In genomic region chr17:49595980-49596379, GRCh38 we compare ENCODE assay signal across 13 cellular contexts. TPM values are rescaled to one million over a fixed set of nuclear protein-coding genes. Genes with fewer than 3 reads are reported as not detected.
A peak's percentile ranks its signal among the peaks of the same experiment; 100 is the strongest.
DNase-seq lines count a peak whose midpoint lies in the region; ATAC-seq and TF ChIP-seq lines count a peak whose summit lies in the region.
"Had no signal": no experiment of that assay in that cellular context is flagged by ENCODE, and none has a peak within 500 bp of the region (broad histone marks: within the 10 kb centered on the region; RNA-seq: fewer than 3 reads in every experiment).

No MANE protein-coding gene starts in this region.

- H3F3A ChIP-seq in Loucy (ENCODE audit: low read depth), result peaks cover 8% of the 10 kb centered on the region; the same call in 1 of the 2 replicates

- H3K27me3 ChIP-seq in left ventricle myocardium inferior (ENCODE audit: low read depth) (no peaks in the 10 kb centered on the region), Loucy (ENCODE audit: insufficient read depth, low read length, poor library complexity, severe bottlenecking) (no peaks in the 10 kb centered on the region), testis (no peaks in the 10 kb centered on the region)
- H3K27me3 ChIP-seq: BLaER1 treated with 17β-estradiol and CSF1 and Interleukin-3, amounts not matched to agents 10 nM and 100 nM had no signal

- H4K20me1 ChIP-seq in Loucy (ENCODE audit: insufficient read depth, low read length, poor library complexity, severe bottlenecking), result no peaks in the 10 kb centered on the region

- no peak for ATAC-seq in Right ventricle myocardium inferior
- ATAC-seq in GM21447 (IDR thresholded peaks at IDR 0.05; ENCODE audit: unreplicated experiment), result no peak

- H3K4me2 ChIP-seq in Loucy (ENCODE audit: low read depth, low read length, poor library complexity, severe bottlenecking), result peak overlapping the region; percentile 51
- H3K4me2 ChIP-seq: BLaER1 treated with 17β-estradiol and CSF1 and Interleukin-3, amounts not matched to agents 10 nM and 100 nM had no signal

- H2AFZ ChIP-seq in Loucy (ENCODE audit: low read length), result no peak overlapping the region

- H3K27ac ChIP-seq in left ventricle myocardium inferior (replicated peaks), result peak overlapping the region; percentile 27
- H3K27ac ChIP-seq in testis, result no peak overlapping the region
- H3K27ac ChIP-seq in coronary artery, result no peak overlapping the region
- H3K27ac ChIP-seq: BLaER1 treated with 17β-estradiol and CSF1 and Interleukin-3, amounts not matched to agents 10 nM and 100 nM had no signal

- no peaks in the 10 kb centered on the region for H3K9me2 ChIP-seq in Loucy (replicated peaks; ENCODE audit: low read depth, low read length)

- H3K36me3 ChIP-seq in left ventricle myocardium inferior (peaks cover 86% of the 10 kb centered on the region), Loucy (ENCODE audit: insufficient read depth, low read length) (peaks cover 32% of the 10 kb centered on the region), testis (ENCODE audit: low read depth, missing control alignments) (no peaks in the 10 kb centered on the region)

- H3K9me3 ChIP-seq in left ventricle myocardium inferior (replicated peaks) (no peaks in the 10 kb centered on the region), Loucy (ENCODE audit: insufficient read depth, low read depth, low read length) (no peaks in the 10 kb centered on the region), testis (no peaks in the 10 kb centered on the region)
- H3K9me3 ChIP-seq: BLaER1 treated with 17β-estradiol and CSF1 and Interleukin-3, amounts not matched to agents 10 nM and 100 nM had no signal

- TF ChIP-seq POLR2A in testis (IDR thresholded peaks at IDR 0.05), result no peak

- TF ChIP-seq CTCF in left ventricle myocardium inferior (IDR thresholded peaks at IDR 0.05; ENCODE audit: borderline replicate concordance), result no peak
- no peak for TF ChIP-seq CTCF in Loucy (conservative IDR thresholded peaks at IDR 0.05; ENCODE audit: low read length)
- TF ChIP-seq CTCF in fibroblast of pulmonary artery (IDR thresholded peaks at IDR 0.05; ENCODE audit: low read length, missing control alignments), result no peak
- TF ChIP-seq CTCF in testis (IDR thresholded peaks at IDR 0.05), result no peak
- TF ChIP-seq CTCF in coronary artery (IDR thresholded peaks at IDR 0.05), result no peak

- H3K4me3 ChIP-seq in left ventricle myocardium inferior (no peak overlapping the region), Loucy (ENCODE audit: low read length, poor library complexity, severe bottlenecking) (peak overlapping the region; percentile 35), fibroblast of pulmonary artery (replicated peaks; ENCODE audit: low read depth, low read length) (no peak overlapping the region), testis (no peak overlapping the region), coronary artery (no peak overlapping the region)
- H3K4me3 ChIP-seq: BLaER1 treated with 17β-estradiol and CSF1 and Interleukin-3, amounts not matched to agents 10 nM and 100 nM had no signal

- DNase-seq in left ventricle myocardium inferior (no peak), Right ventricle myocardium inferior (ENCODE audit: missing footprints) (no peak), fibroblast of pulmonary artery (ENCODE audit: low read depth) (peak; percentile 32), testis (peak; percentile 73), NCI-H446 (lab: John Stamatoyannopoulos, UW) (no peak), coronary artery (ENCODE audit: low spot score) (no peak)
- DNase-seq: ACHN; CD4-positive, CD25-positive, alpha-beta regulatory T cell; DMS53; GF-D8 had no signal

- WGBS in testis, 2 donors, result 58 to 77% methylated on average over 4 of the region's 4 CpGs

- H3K79me2 ChIP-seq in Loucy (ENCODE audit: insufficient read depth, low read length), result no peaks in the 10 kb centered on the region

- H3K9ac ChIP-seq in Loucy (ENCODE audit: low read depth, low read length, poor library complexity, severe bottlenecking), result peak overlapping the region; percentile 11
- H3K9ac ChIP-seq: BLaER1 treated with 17β-estradiol and CSF1 and Interleukin-3, amounts not matched to agents 10 nM and 100 nM had no signal

- peaks cover 30% of the 10 kb centered on the region for H3K4me1 ChIP-seq in left ventricle myocardium inferior
- peaks cover 27% of the 10 kb centered on the region for H3K4me1 ChIP-seq in Loucy (ENCODE audit: insufficient read depth, low read length, poor library complexity, severe bottlenecking)
- H3K4me1 ChIP-seq in testis, result peaks cover 11% of the 10 kb centered on the region

- intact Hi-C loops in left ventricle myocardium inferior (cut with micrococcal nuclease), result no loop called here
- intact Hi-C loops in Right ventricle myocardium inferior (cut with DNase I), result no loop called here
- intact Hi-C loops in testis (cut with DNase I; ENCODE audit: low total_unique reads), result no loop called here

RNA-seq across cellular contexts. Expression of gene NXPH3, which starts 20.3 kb away (rescaled TPM):
- 4.0 TPM for total RNA-seq in left ventricle myocardium inferior
- 4.5 TPM for total RNA-seq in Right ventricle myocardium inferior
- total RNA-seq in testis, result 1 to 10 TPM; 4.1 to 5.6 TPM
- polyA plus RNA-seq in testis (ENCODE audit: insufficient read depth, low read depth, low replicate concordance), result 5.8 TPM
- total RNA-seq: CD4-positive, CD25-positive, alpha-beta regulatory T cell had no signal
- polyA plus RNA-seq: CD4-positive, CD25-positive, alpha-beta regulatory T cell had no signal

Comparison
In these comparisons a context has a peak if more than half of its experiments do, and no peak if none do; other contexts are left out.
1. DNase-seq: peak in fibroblast of pulmonary artery (single experiment) and testis (single experiment); none in left ventricle myocardium inferior (single experiment), Right ventricle myocardium inferior (single experiment), NCI-H446 (0 of 2) and coronary artery (single experiment).